In genomic region chr4:177051473-177052060, GRCh38 we compare ENCODE assay signal across 9 cellular contexts.
DNase-seq lines count a peak whose midpoint lies in the region; ATAC-seq lines count a peak whose summit lies in the region.
"Had no signal": no experiment of that assay in that cellular context is flagged by ENCODE, and none has a peak within 500 bp of the region (broad histone marks: within the 10 kb centered on the region; RNA-seq: fewer than 3 reads in every experiment).

No MANE protein-coding gene starts in this region.

- no peaks in the 10 kb centered on the region for H3K27me3 ChIP-seq in iPS DF 6.9 (ENCODE audit: control insufficient read depth, insufficient read depth, low read length)
- H3K27me3 ChIP-seq: dorsolateral prefrontal cortex had no signal

- H3K36me3 Mint-ChIP-seq in activated CD8-positive, alpha-beta memory T cell treated with anti-CD3 and anti-CD28 coated beads, Interleukin-2, amount 10 ng/mL, durations not matched to agents 7 days and 5 days, result no peaks in the 10 kb centered on the region

- no peak overlapping the region for H3K4me3 ChIP-seq in iPS DF 6.9 (ENCODE audit: low read length)
- H3K4me3 ChIP-seq: dorsolateral prefrontal cortex had no signal

- intact Hi-C loops in posterior vena cava (cut with DNase I), result loop anchor here in 1 of 2 donors (5.0 kb wide), 1 partner anchor 859 kb away; no protein-coding TSS in a partner anchor

- no peaks in the 10 kb centered on the region for H3K9me3 Mint-ChIP-seq in activated CD8-positive, alpha-beta memory T cell treated with anti-CD3 and anti-CD28 coated beads, Interleukin-2, amount 10 ng/mL, durations not matched to agents 7 days and 5 days (ENCODE audit: low read depth)

- ATAC-seq in activated CD8-positive, alpha-beta memory T cell treated with anti-CD3 and anti-CD28 coated beads, Interleukin-2, amount 10 ng/mL, durations not matched to agents 7 days and 5 days, result peak; percentile 68
- ATAC-seq in GM21390 (IDR thresholded peaks at IDR 0.05; ENCODE audit: unreplicated experiment), result peak; percentile 87
- peak; percentile 83 for ATAC-seq in HG03521 (IDR thresholded peaks at IDR 0.05; ENCODE audit: unreplicated experiment)

- no peaks in the 10 kb centered on the region for H3K36me3 ChIP-seq in iPS DF 6.9 (ENCODE audit: control insufficient read depth, insufficient read depth, low read length)

- CTCF ChIA-PET in activated CD8-positive, alpha-beta memory T cell treated with anti-CD3 and anti-CD28 coated beads, Interleukin-2, amount 10 ng/mL, durations not matched to agents 7 days and 5 days (lab: Charles Lee), result interaction anchor here (1.0 kb wide), 1 partner anchor 10 kb away, joined by 3 read pairs; no protein-coding TSS in a partner anchor

- peaks cover 15% of the 10 kb centered on the region for H3K27me3 Mint-ChIP-seq in activated CD8-positive, alpha-beta memory T cell treated with anti-CD3 and anti-CD28 coated beads, Interleukin-2, amount 10 ng/mL, durations not matched to agents 7 days and 5 days

- no peak overlapping the region for H3K27ac ChIP-seq in iPS DF 6.9 (ENCODE audit: low read length)
- H3K27ac ChIP-seq: dorsolateral prefrontal cortex had no signal

- no peaks in the 10 kb centered on the region for H3K4me1 Mint-ChIP-seq in activated CD8-positive, alpha-beta memory T cell treated with anti-CD3 and anti-CD28 coated beads, Interleukin-2, amount 10 ng/mL, durations not matched to agents 7 days and 5 days

- DNase-seq in activated CD8-positive, alpha-beta memory T cell treated with anti-CD3 and anti-CD28 coated beads, Interleukin-2, amount 10 ng/mL, durations not matched to agents 7 days and 5 days, result no peak
- no peak for DNase-seq in activated CD8-positive, alpha-beta memory T cell treated with anti-CD3 and anti-CD28 coated beads, Interleukin-2, amount 50 U/mL, for 4 hours
- DNase-seq in SKM-1 treated with dmso at 0.1 percent for 144 hours (lab: John Stamatoyannopoulos, UW; ENCODE audit: unreplicated experiment) (peak; percentile 68), iPS DF 6.9 (ENCODE audit: low read depth, low spot score) (peak; percentile 54), posterior vena cava (ENCODE audit: low spot score) (no peak), NCI-H187 (lab: John Stamatoyannopoulos, UW) (no peak)

- H3K9me3 ChIP-seq in iPS DF 6.9 (ENCODE audit: control insufficient read depth, insufficient read depth, low read length), result no peaks in the 10 kb centered on the region

- H3K27ac Mint-ChIP-seq in activated CD8-positive, alpha-beta memory T cell treated with anti-CD3 and anti-CD28 coated beads, Interleukin-2, amount 10 ng/mL, durations not matched to agents 7 days and 5 days, result no peak overlapping the region

- no peaks in the 10 kb centered on the region for H3K4me1 ChIP-seq in iPS DF 6.9 (ENCODE audit: control insufficient read depth, insufficient read depth, low read length)

- no CpG with 5 or more reads among the region's 7 CpGs for WGBS in iPS DF 6.9 (ENCODE audit: insufficient coverage, insufficient read length)

- no peak overlapping the region for H3K4me3 Mint-ChIP-seq in activated CD8-positive, alpha-beta memory T cell treated with anti-CD3 and anti-CD28 coated beads, Interleukin-2, amount 10 ng/mL, durations not matched to agents 7 days and 5 days

Comparison
In these comparisons a context has a peak if more than half of its experiments do, and no peak if none do; other contexts are left out.
1. DNase-seq: peak in SKM-1 treated with dmso at 0.1 percent for 144 hours (single experiment) and iPS DF 6.9 (single experiment); none in activated CD8-positive, alpha-beta memory T cell treated with anti-CD3 and anti-CD28 coated beads, Interleukin-2, amount 10 ng/mL, durations not matched to agents 7 days and 5 days (single experiment), activated CD8-positive, alpha-beta memory T cell treated with anti-CD3 and anti-CD28 coated beads, Interleukin-2, amount 50 U/mL, for 4 hours (single experiment), posterior vena cava (single experiment) and NCI-H187 (0 of 2).
2. Peak in every context shown above with its lines, with median percentiles within 50 percentile points of each other: ATAC-seq.